In the genomic region with DNA sequence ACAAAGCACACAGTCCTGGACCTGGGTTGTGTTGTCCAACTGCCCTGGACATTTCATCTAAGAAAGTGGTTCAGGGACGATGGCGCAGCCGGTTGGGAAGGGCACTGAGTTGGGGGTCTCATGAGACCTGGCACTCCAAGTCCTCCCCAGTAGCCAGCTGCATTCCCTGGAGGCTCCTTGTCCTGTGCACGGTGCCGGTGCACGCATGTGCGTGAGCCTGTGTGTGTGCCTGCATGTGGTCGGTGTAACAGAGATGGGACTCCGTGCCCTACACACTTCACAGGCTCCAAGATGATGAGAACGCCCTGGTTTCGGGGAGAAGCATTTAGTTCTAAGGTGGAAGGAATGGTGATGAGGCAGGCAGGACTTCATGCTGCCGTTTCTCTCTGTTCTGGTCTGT, we compare ENCODE assay signal across 16 cellular contexts.
DNase-seq lines count a peak whose midpoint lies in the region; TF ChIP-seq lines count a peak whose summit lies in the region.
"Had no signal": no experiment of that assay in that cellular context is flagged by ENCODE, and none has a peak within 500 bp of the region (broad histone marks: within the 10 kb centered on the region; RNA-seq: fewer than 3 reads in every experiment).

No MANE protein-coding gene starts in this region.

- H4K20me1 ChIP-seq in BLaER1 (no peaks in the 10 kb centered on the region), neural progenitor cell (ENCODE audit: low read depth) (no peaks in the 10 kb centered on the region)
- H4K20me1 ChIP-seq in BLaER1 treated with 17β-estradiol and CSF1 and Interleukin-3, amounts not matched to agents 10 nM and 100 nM: peaks cover 0 to 5% (median 0%) of the 10 kb centered on the region in 11 experiments; a peak in 2 of 22 replicates

- H3K36me3 Mint-ChIP-seq in neural progenitor cell: no peaks in the 10 kb centered on the region
- H3K36me3 Mint-ChIP-seq: CD8-positive, alpha-beta T cell had no signal

- H3K4me3 Mint-ChIP-seq in neural progenitor cell: no peak overlapping the region
- H3K4me3 Mint-ChIP-seq: CD8-positive, alpha-beta T cell had no signal

- H3K36me3 ChIP-seq in BLaER1 (no peaks in the 10 kb centered on the region), neural progenitor cell (no peaks in the 10 kb centered on the region)
- no peaks in the 10 kb centered on the region for H3K36me3 ChIP-seq in BLaER1 treated with 17β-estradiol and CSF1 and Interleukin-3, amounts not matched to agents 10 nM and 100 nM
- H3K36me3 ChIP-seq: HAP-1 had no signal

- H3F3A ChIP-seq in neural progenitor cell (ENCODE audit: low read depth): no peaks in the 10 kb centered on the region

- peak overlapping the region; percentile 87 for H3K27ac Mint-ChIP-seq in neural progenitor cell
- H3K27ac Mint-ChIP-seq: CD8-positive, alpha-beta T cell had no signal

- DNase-seq in dorsolateral prefrontal cortex: no peak
- no peak for DNase-seq in neural progenitor cell (ENCODE audit: low spot score)
- DNase-seq in SW 1271 (lab: John Stamatoyannopoulos, UW): no peak
- no peak for DNase-seq in activated CD4-positive, alpha-beta T cell treated with anti-CD3 and anti-CD28 coated beads, Interleukin-2, amount 50 U/mL, for 48 hours
- no peak for DNase-seq in effector CD8-positive, alpha-beta T cell (lab: John Stamatoyannopoulos, UW)
- no peak for DNase-seq in cerebellum (ENCODE audit: low spot score)
- DNase-seq: CD8-positive, alpha-beta T cell; DND-41; KBM-7; MM.1S; NCI-H2029; NCI-H774 had no signal

- TF ChIP-seq CTCF in dorsolateral prefrontal cortex (IDR thresholded peaks at IDR 0.05 in 54 of 56, conservative IDR thresholded peaks at IDR 0.05 in 2 of 56; ENCODE audit: low read depth in 1 of 56, partially characterized antibody in 56 of 56): no peak
- TF ChIP-seq CTCF in neural progenitor cell (IDR thresholded peaks at IDR 0.05): no peak

- peaks cover 69% of the 10 kb centered on the region for H3K4me1 Mint-ChIP-seq in neural progenitor cell

- no peak overlapping the region for H3K4me3 ChIP-seq in BLaER1
- H3K4me3 ChIP-seq in BLaER1 treated with 17β-estradiol and CSF1 and Interleukin-3, amounts not matched to agents 10 nM and 100 nM: no peak overlapping the region
- H3K4me3 ChIP-seq in dorsolateral prefrontal cortex: no peak overlapping the region
- no peak overlapping the region for H3K4me3 ChIP-seq in neural progenitor cell
- H3K4me3 ChIP-seq: GM23248, HAP-1 had no signal

- no peaks in the 10 kb centered on the region for H3K9me3 ChIP-seq in BLaER1
- no peaks in the 10 kb centered on the region for H3K9me3 ChIP-seq in BLaER1 treated with 17β-estradiol and CSF1 and Interleukin-3, amounts not matched to agents 10 nM and 100 nM (replicated peaks in 1 of 11)
- no peaks in the 10 kb centered on the region for H3K9me3 ChIP-seq in neural progenitor cell (ENCODE audit: low read depth)
- H3K9me3 ChIP-seq: HAP-1 had no signal

- H3K4me1 ChIP-seq in BLaER1 (peaks cover 54% of the 10 kb centered on the region), neural progenitor cell (no peaks in the 10 kb centered on the region)
- peaks cover 13 to 59% (median 51%) of the 10 kb centered on the region in 10 experiments for H3K4me1 ChIP-seq in BLaER1 treated with 17β-estradiol and CSF1 and Interleukin-3, amounts not matched to agents 10 nM and 100 nM
- H3K4me1 ChIP-seq: HAP-1 had no signal

- peak overlapping the region; percentile 82; the same call in 1 of the 2 replicates for H3K4me2 ChIP-seq in BLaER1
- peak overlapping the region in 8 of 11 experiments; percentile 66 to 97 (median 86); a peak in 15 of 22 replicates for H3K4me2 ChIP-seq in BLaER1 treated with 17β-estradiol and CSF1 and Interleukin-3, amounts not matched to agents 10 nM and 100 nM
- H3K4me2 ChIP-seq in neural progenitor cell: no peak overlapping the region

- no peaks in the 10 kb centered on the region for H3K27me3 ChIP-seq in BLaER1
- peaks cover 0 to 19% (median 0%) of the 10 kb centered on the region in 11 experiments; a peak in 4 of 22 replicates for H3K27me3 ChIP-seq in BLaER1 treated with 17β-estradiol and CSF1 and Interleukin-3, amounts not matched to agents 10 nM and 100 nM
- peaks cover 0 to 32% (median 0%) of the 10 kb centered on the region in 45 donors for H3K27me3 ChIP-seq in dorsolateral prefrontal cortex
- H3K27me3 ChIP-seq in neural progenitor cell: peaks cover 71% of the 10 kb centered on the region

- H3K9ac ChIP-seq in BLaER1 (no peak overlapping the region), neural progenitor cell (no peak overlapping the region)
- no peak overlapping the region for H3K9ac ChIP-seq in BLaER1 treated with 17β-estradiol and CSF1 and Interleukin-3, amounts not matched to agents 10 nM and 100 nM
- H3K9ac ChIP-seq: GM23248 had no signal

- H3K27me3 Mint-ChIP-seq in neural progenitor cell (ENCODE audit: insufficient read depth, low read depth): peaks cover 17% of the 10 kb centered on the region

- intact Hi-C loops in dorsolateral prefrontal cortex (cut with DNase I): no loop called here

- no peaks in the 10 kb centered on the region for H3K9me3 Mint-ChIP-seq in neural progenitor cell
- H3K9me3 Mint-ChIP-seq: CD8-positive, alpha-beta T cell had no signal

- H3K27ac ChIP-seq in BLaER1 (no peak overlapping the region), dorsolateral prefrontal cortex (peak overlapping the region in 55 of 59 donors; percentile 45 to 97 (median 91)), neural progenitor cell (no peak overlapping the region)
- no peak overlapping the region for H3K27ac ChIP-seq in BLaER1 treated with 17β-estradiol and CSF1 and Interleukin-3, amounts not matched to agents 10 nM and 100 nM
- H3K27ac ChIP-seq: GM23248 had no signal

- H3K79me2 ChIP-seq in neural progenitor cell (ENCODE audit: low read depth): no peaks in the 10 kb centered on the region

- H2AFZ ChIP-seq in neural progenitor cell (replicated peaks): no peak overlapping the region
- H2AFZ ChIP-seq: GM23248 had no signal

Comparison
In these comparisons a context has a peak if more than half of its experiments do, and no peak if none do; other contexts are left out.
1. H3K27ac ChIP-seq: peak in dorsolateral prefrontal cortex (55 of 59); none in BLaER1 (single experiment), BLaER1 treated with 17β-estradiol and CSF1 and Interleukin-3, amounts not matched to agents 10 nM and 100 nM (0 of 11) and neural progenitor cell (single experiment).